8 cellular contexts compared by ENCODE assay signal in genomic region chr17:28576758-28577465, GRCh38. TPM values are rescaled to one million over a fixed set of nuclear protein-coding genes. Genes with fewer than 3 reads are reported as not detected.
DNase-seq lines count a peak whose midpoint lies in the region; ATAC-seq, FAIRE-seq and TF ChIP-seq lines count a peak whose summit lies in the region.

Gene ALDOC (minus strand): TSS chr17:28576895. CDS start chr17:28575532, 1,363 bp downstream.

- H2AFZ ChIP-seq in endothelial cell of umbilical vein (ENCODE audit: low read depth, low read length), result peak within 1 kb of the TSS; percentile 73

- peak within 1 kb of the TSS in 7 of 11 experiments; percentile 13 to 57 (median 49); a peak in 11 of 22 replicates for H3K27ac ChIP-seq in BLaER1 treated with 17β-estradiol and CSF1 and Interleukin-3, amounts not matched to agents 10 nM and 100 nM
- H3K27ac ChIP-seq in endothelial cell of umbilical vein (ENCODE audit: insufficient read depth, low read depth, low read length), result no peak within 1 kb of the TSS

- H3K9me1 ChIP-seq in endothelial cell of umbilical vein (replicated peaks; ENCODE audit: control insufficient read depth, extremely low read depth, insufficient read depth, low read length), result no peaks in the 10 kb centered on the region

- TF ChIP-seq POLR2A in endothelial cell of umbilical vein (IDR thresholded peaks at IDR 0.05; ENCODE audit: low read depth, low read length), result peak; percentile 41

- dilution Hi-C loops in endothelial cell of umbilical vein (cut with MboI; ENCODE audit: extremely low pct_ligation_motif_present, low sequenced_read_pairs), result no loop called here

- CTCF ChIA-PET in endothelial cell of umbilical vein (lab: Charles Lee), result interaction anchor here (0.6 kb wide), 1 partner anchor 36 kb away, joined by 4 read pairs; no protein-coding TSS in a partner anchor

- FAIRE-seq in endothelial cell of umbilical vein (lab: Jason Lieb, UNC), result peak; percentile 94

- peaks cover 27 to 72% (median 58%) of the 10 kb centered on the region in 11 experiments for H3K36me3 ChIP-seq in BLaER1 treated with 17β-estradiol and CSF1 and Interleukin-3, amounts not matched to agents 10 nM and 100 nM
- H3K36me3 ChIP-seq in endothelial cell of umbilical vein (ENCODE audit: control insufficient read depth in 2 of 2, extremely low read depth in 1 of 2, insufficient read depth in 2 of 2, low read length in 2 of 2), result peaks cover 5 to 9% of the 10 kb centered on the region in 2 experiments

- H3K4me1 ChIP-seq in BLaER1 treated with 17β-estradiol and CSF1 and Interleukin-3, amounts not matched to agents 10 nM and 100 nM, result peaks cover 23 to 42% (median 32%) of the 10 kb centered on the region in 10 experiments
- H3K4me1 ChIP-seq in endothelial cell of umbilical vein (ENCODE audit: control insufficient read depth, extremely low read depth, insufficient read depth, low read length), result peaks cover 4% of the 10 kb centered on the region

- intact Hi-C loops in endothelial cell of umbilical vein (cut with micrococcal nuclease), result loop anchor here (2.0 kb wide), 1 partner anchor 22 kb away; the partner anchor contains the start of gene SPAG5

- H3K9me3 ChIP-seq in BLaER1 treated with 17β-estradiol and CSF1 and Interleukin-3, amounts not matched to agents 10 nM and 100 nM (replicated peaks in 1 of 11), result no peaks in the 10 kb centered on the region
- no peaks in the 10 kb centered on the region for H3K9me3 ChIP-seq in endothelial cell of umbilical vein (replicated peaks; ENCODE audit: control insufficient read depth, insufficient read depth, low read length)

- TF ChIP-seq CTCF in endothelial cell of umbilical vein (IDR thresholded peaks at IDR 0.05; ENCODE audit: extremely low read depth in 1 of 2, insufficient read depth in 1 of 2, low read depth in 1 of 2, low read length in 2 of 2), result no peak

- peak within 1 kb of the TSS in 7 of 11 experiments; percentile 18 to 62 (median 48); a peak in 9 of 22 replicates for H3K9ac ChIP-seq in BLaER1 treated with 17β-estradiol and CSF1 and Interleukin-3, amounts not matched to agents 10 nM and 100 nM
- no peak within 1 kb of the TSS for H3K9ac ChIP-seq in endothelial cell of umbilical vein (replicated peaks; ENCODE audit: extremely low read depth, insufficient read depth, low read length)

- ATAC-seq in GM19324 (IDR thresholded peaks at IDR 0.05; ENCODE audit: low FRiP score, unreplicated experiment) (peak; percentile 77), HG03521 (IDR thresholded peaks at IDR 0.05; ENCODE audit: unreplicated experiment) (peak; percentile 83)

- no peaks in the 10 kb centered on the region for H3K79me2 ChIP-seq in endothelial cell of umbilical vein (ENCODE audit: control insufficient read depth, insufficient read depth, low read length)

- POLR2A ChIA-PET in endothelial cell of umbilical vein (lab: Charles Lee), result interaction anchor here (0.6 kb wide), 1 partner anchor 863 kb away, joined by 3 read pairs; no protein-coding TSS in a partner anchor

- H3K27me3 ChIP-seq in BLaER1 treated with 17β-estradiol and CSF1 and Interleukin-3, amounts not matched to agents 10 nM and 100 nM, result no peaks in the 10 kb centered on the region
- H3K27me3 ChIP-seq in endothelial cell of umbilical vein (ENCODE audit: control insufficient read depth in 2 of 2, insufficient read depth in 2 of 2, low read length in 2 of 2), result no peaks in the 10 kb centered on the region

- H3K4me2 ChIP-seq in BLaER1 treated with 17β-estradiol and CSF1 and Interleukin-3, amounts not matched to agents 10 nM and 100 nM, result peak within 1 kb of the TSS; percentile 48 to 85 (median 78)
- no peak within 1 kb of the TSS for H3K4me2 ChIP-seq in endothelial cell of umbilical vein (ENCODE audit: insufficient read depth, low read length)

- H4K20me1 ChIP-seq in BLaER1 treated with 17β-estradiol and CSF1 and Interleukin-3, amounts not matched to agents 10 nM and 100 nM, result peaks cover 0 to 18% (median 6%) of the 10 kb centered on the region in 11 experiments; a peak in 7 of 22 replicates
- H4K20me1 ChIP-seq in endothelial cell of umbilical vein (replicated peaks; ENCODE audit: control insufficient read depth, extremely low read depth, insufficient read depth, low read length), result no peaks in the 10 kb centered on the region

- peak; percentile 89 for DNase-seq in NOMO-1 treated with dmso at 0.1 percent for 144 hours (lab: John Stamatoyannopoulos, UW; ENCODE audit: unreplicated experiment)
- peak; percentile 85 for DNase-seq in activated CD8-positive, alpha-beta memory T cell treated with anti-CD3 and anti-CD28 coated beads, Interleukin-2, amount 50 U/mL, for 24 hours (ENCODE audit: extremely low read depth)
- peak; percentile 89 for DNase-seq in endothelial cell of umbilical vein (ENCODE audit: low read depth, low spot score)
- peak; percentile 96 for DNase-seq in midbrain (lab: John Stamatoyannopoulos, UW)
- peak; percentile 95 for DNase-seq in stimulated activated CD8-positive, alpha-beta memory T cell treated with anti-CD3 and anti-CD28 coated beads, Interleukin-2, amount 100 ng/mL, for 1 hour (ENCODE audit: low read depth in 2 of 2)

- peak within 1 kb of the TSS; percentile 42 to 65 (median 48); a peak in 17 of 20 replicates for H3K4me3 ChIP-seq in BLaER1 treated with 17β-estradiol and CSF1 and Interleukin-3, amounts not matched to agents 10 nM and 100 nM
- peak within 1 kb of the TSS in 1 of 3 experiments; percentile 14 for H3K4me3 ChIP-seq in endothelial cell of umbilical vein (replicated peaks in 1 of 3; ENCODE audit: insufficient read depth in 1 of 3, low read depth in 1 of 3, low read length in 3 of 3)

- BruUV-seq in endothelial cell of umbilical vein (replicated peaks; lab: Mats Ljungman, UMichigan), result no TSS peak

TF ChIP-seq in endothelial cell of umbilical vein, 7 proteins besides CTCF, POLR2A, EP300 and RAD21:
- TF ChIP-seq POLR2AphosphoS5 (IDR thresholded peaks at IDR 0.05; ENCODE audit: insufficient read depth, low read depth, low read length), result peak; percentile 40
- no peak for TF ChIP-seq MAX (IDR thresholded peaks at IDR 0.05; ENCODE audit: insufficient read depth, insufficient read length)

RNA-seq across cellular contexts. Expression of gene ALDOC, which starts in this region (rescaled TPM):
- total RNA-seq in endothelial cell of umbilical vein, result 7.2 and 9.0 TPM in 2 replicates
- 18.9 and 20.3 TPM in 2 replicates for polyA plus RNA-seq in endothelial cell of umbilical vein
- 12.5 and 13.9 TPM in 2 replicates for polyA plus RNA-seq in endothelial cell of umbilical vein (2011; cell fraction: cytosol; rRNA removed)
- polyA plus RNA-seq in endothelial cell of umbilical vein (2011; cell fraction: nucleus; rRNA removed), result 11.5 and 12.2 TPM in 2 replicates
- polyA plus RNA-seq in endothelial cell of umbilical vein (2012), result 6.1 and 12.9 TPM in 2 replicates
- polyA minus RNA-seq in endothelial cell of umbilical vein, result 15.2 and 26.1 TPM in 2 replicates
- polyA minus RNA-seq in endothelial cell of umbilical vein (2011; cell fraction: cytosol; rRNA and poly(A)+ RNA removed), result 8.1 TPM
- polyA minus RNA-seq in endothelial cell of umbilical vein (2011; cell fraction: nucleus; rRNA and poly(A)+ RNA removed), result 2.4 and 2.9 TPM in 2 replicates
